ENCODE assay signal across 11 cellular contexts in genomic region chr14:68782091-68782981, GRCh38. TPM values are rescaled to one million over a fixed set of nuclear protein-coding genes. Genes with fewer than 3 reads are reported as not detected.
DNase-seq lines count a peak whose midpoint lies in the region; TF ChIP-seq lines count a peak whose summit lies in the region.
"Had no signal": no experiment of that assay in that cellular context is flagged by ENCODE, and none has a peak within 500 bp of the region (broad histone marks: within the 10 kb centered on the region; RNA-seq: fewer than 3 reads in every experiment).

No MANE protein-coding gene starts in this region.

- peaks cover 10% of the 10 kb centered on the region for H3K36me3 Mint-ChIP-seq in T-helper 2 cell treated with Interferon-gamma antibody and Interleukin-4, amounts not matched to agents 5 μg/mL and 100 μg/mL, for 36 hours (ENCODE audit: low read depth)
- peaks cover 22% of the 10 kb centered on the region for H3K36me3 Mint-ChIP-seq in neural crest cell (ENCODE audit: low read depth)

- 73 to 88% (median 79%) methylated on average over 10 of the region's 10 CpGs for WGBS in adrenal gland, 4 donors

- no peaks in the 10 kb centered on the region for H3K27me3 Mint-ChIP-seq in T-helper 2 cell treated with Interferon-gamma antibody and Interleukin-4, amounts not matched to agents 5 μg/mL and 100 μg/mL, for 36 hours (ENCODE audit: low read depth)
- H3K27me3 Mint-ChIP-seq in neural crest cell (ENCODE audit: low read depth), result peaks cover 26% of the 10 kb centered on the region
- H3K27me3 Mint-ChIP-seq: B cell had no signal

- H3K27ac ChIP-seq in BLaER1, result 0 out of 2 replicates have a peak overlapping the region, but pooled peaks have one; percentile 14
- H3K27ac ChIP-seq in adrenal gland, result peak overlapping the region in 2 of 5 donors; percentile 3 to 72
- H3K27ac ChIP-seq: neutrophil had no signal

- no peaks in the 10 kb centered on the region for H3K27me3 ChIP-seq in BLaER1
- no peaks in the 10 kb centered on the region for H3K27me3 ChIP-seq in adrenal gland

- peaks cover 19% of the 10 kb centered on the region for H4K20me1 ChIP-seq in BLaER1

- H3K4me1 Mint-ChIP-seq in T-helper 2 cell treated with Interferon-gamma antibody and Interleukin-4, amounts not matched to agents 5 μg/mL and 100 μg/mL, for 36 hours (ENCODE audit: low read depth), result peaks cover 84% of the 10 kb centered on the region
- peaks cover 67% of the 10 kb centered on the region for H3K4me1 Mint-ChIP-seq in neural crest cell

- peak overlapping the region; percentile 98 for H3K27ac Mint-ChIP-seq in T-helper 2 cell treated with Interferon-gamma antibody and Interleukin-4, amounts not matched to agents 5 μg/mL and 100 μg/mL, for 36 hours
- H3K27ac Mint-ChIP-seq in neural crest cell (ENCODE audit: unreplicated experiment), result no peak overlapping the region

- TF ChIP-seq CTCF in adrenal gland (IDR thresholded peaks at IDR 0.05) (no peak), neural crest cell (conservative IDR thresholded peaks at IDR 0.05) (peak; percentile 37)

- H3K4me2 ChIP-seq in BLaER1, result peak overlapping the region; percentile 74

- no peaks in the 10 kb centered on the region for H3K9me3 ChIP-seq in BLaER1
- H3K9me3 ChIP-seq in adrenal gland (replicated peaks in 1 of 3), result no peaks in the 10 kb centered on the region
- H3K9me3 ChIP-seq: neutrophil had no signal

- no peaks in the 10 kb centered on the region for H3K9me3 Mint-ChIP-seq in T-helper 2 cell treated with Interferon-gamma antibody and Interleukin-4, amounts not matched to agents 5 μg/mL and 100 μg/mL, for 36 hours
- peaks cover 5% of the 10 kb centered on the region for H3K9me3 Mint-ChIP-seq in neural crest cell

- no peak for TF ChIP-seq POLR2A in adrenal gland (IDR thresholded peaks at IDR 0.05)

- DNase-seq in T-helper 2 cell treated with Interferon-gamma antibody and Interleukin-4, amounts not matched to agents 5 μg/mL and 100 μg/mL, for 36 hours (ENCODE audit: low spot score), result peak; percentile 78
- DNase-seq in adrenal gland (peak in 5 of 7 donors; percentile 2 to 48 (median 17)), neural crest cell (ENCODE audit: low read depth, low spot score) (no peak), pons (ENCODE audit: low spot score) (no peak), NCI-H1930 (lab: John Stamatoyannopoulos, UW) (no peak), inferior parietal cortex (ENCODE audit: extremely low spot score) (no peak), dermis blood vessel endothelial cell (no peak)
- DNase-seq: NCI-H1105 had no signal

- intact Hi-C loops in adrenal gland (cut with DNase I), result loop anchor here (10.0 kb wide), 2 partner anchors 258 to 388 kb away; no protein-coding TSS in a partner anchor

- H3K9ac ChIP-seq in BLaER1, result no peak overlapping the region

- H3K4me1 ChIP-seq in BLaER1, result peaks cover 69% of the 10 kb centered on the region
- peaks cover 4 to 38% of the 10 kb centered on the region in 2 donors for H3K4me1 ChIP-seq in adrenal gland (replicated peaks in 1 of 2)

- H3K36me3 ChIP-seq in BLaER1, result peaks cover 12% of the 10 kb centered on the region
- peaks cover 0 to 3% of the 10 kb centered on the region in 2 donors for H3K36me3 ChIP-seq in adrenal gland (replicated peaks in 1 of 2)

- H3K4me3 ChIP-seq in BLaER1, result no peak overlapping the region
- no peak overlapping the region for H3K4me3 ChIP-seq in adrenal gland

- H3K4me3 Mint-ChIP-seq in T-helper 2 cell treated with Interferon-gamma antibody and Interleukin-4, amounts not matched to agents 5 μg/mL and 100 μg/mL, for 36 hours, result peak overlapping the region; percentile 89
- H3K4me3 Mint-ChIP-seq in neural crest cell, result peak overlapping the region; percentile 14
- H3K4me3 Mint-ChIP-seq: B cell had no signal

RNA-seq across cellular contexts. Expression of gene ZFP36L1, which starts 10.5 kb away (rescaled TPM):
- 100 to 1,000 TPM in 7 of 8 donors, 10 to 100 TPM in 1; 95.2 to 332 (median 185) TPM for total RNA-seq in adrenal gland
- 10 to 100 TPM; 38.0 to 69.8 (median 54.8) TPM for polyA plus RNA-seq in adrenal gland
- total RNA-seq in neural crest cell, result 289 and 298 TPM in 2 replicates
- 72.2 and 94.7 TPM in 2 replicates for total RNA-seq in dermis blood vessel endothelial cell

Comparison
In these comparisons a context has a peak if more than half of its experiments do, and no peak if none do; other contexts are left out.
1. DNase-seq: peak in T-helper 2 cell treated with Interferon-gamma antibody and Interleukin-4, amounts not matched to agents 5 μg/mL and 100 μg/mL, for 36 hours (single experiment) and adrenal gland (5 of 7); none in neural crest cell (single experiment), pons (single experiment), NCI-H1930 (0 of 2), inferior parietal cortex (single experiment) and dermis blood vessel endothelial cell (single experiment).